Comparison of ENCODE assay signal across 37 cellular contexts in genomic region chr1:168572669-168573068, GRCh38. TPM values are rescaled to one million over a fixed set of nuclear protein-coding genes. Genes with fewer than 3 reads are reported as not detected.
"Had no signal": no experiment of that assay in that cellular context is flagged by ENCODE, and none has a peak within 500 bp of the region (broad histone marks: within the 10 kb centered on the region; RNA-seq: fewer than 3 reads in every experiment).

No MANE protein-coding gene starts in this region.

- DNase-seq: activated CD4-positive, alpha-beta memory T cell treated with anti-CD3 and anti-CD28 coated beads, Interleukin-2, amount 10 ng/mL, durations not matched to agents 7 days and 5 days; activated CD4-positive, alpha-beta T cell treated with anti-CD3 and anti-CD28 coated beads for 1 hour; activated CD4-positive, alpha-beta T cell treated with anti-CD3 and anti-CD28 coated beads for 48 hours; activated CD4-positive, CD25-positive, alpha-beta regulatory T cell; activated effector memory CD4-positive, alpha-beta T cell treated with Interleukin-2 at 50 U/mL for 16 hours; activated naive CD4-positive, alpha-beta T cell treated with anti-CD3 and anti-CD28 coated beads, Interleukin-2, amount 10 ng/mL, durations not matched to agents 7 days and 5 days; activated T-cell treated with anti-CD3 and anti-CD28 coated beads, Interleukin-2, amount 50 U/mL, for 1 hour; amygdala; Kasumi-1; MG63; NCI-H1048; NCI-H1105 treated with DMSO at 0.1 percent for 48 hours; NCI-H1436; NCI-H1694; NCI-H1930; NCI-H2081 treated with DMSO at 0.1 percent for 48 hours; NCI-H226; NCI-H446 treated with DMSO at 0.1 percent for 48 hours; NCI-H524; NCI-H69; NCI-H82; SIG-M5; T-cell; T-helper 17 cell; T-helper 9 cell; WERI-Rb-1 had no signal

- H3K27ac Mint-ChIP-seq: activated CD4-positive, alpha-beta memory T cell treated with anti-CD3 and anti-CD28 coated beads, Interleukin-2, amount 10 ng/mL, durations not matched to agents 7 days and 5 days; activated naive CD4-positive, alpha-beta T cell treated with anti-CD3 and anti-CD28 coated beads, Interleukin-2, amount 10 ng/mL, durations not matched to agents 7 days and 5 days; activated naive CD8-positive, alpha-beta T cell; activated T-helper 1 cell treated with anti-CD3 and anti-CD28 coated beads, Interleukin-12 subunit alpha, Interleukin-12 subunit beta, Interleukin-2, Interleukin-4 antibody, amounts not matched to agents 30 ng/mL and 10 ng/mL and 1 ng/mL, durations not matched to agents 14 hours and 24 hours and 36 hours; T-cell; T-helper 17 cell had no signal

- H3K4me3 Mint-ChIP-seq: activated CD4-positive, alpha-beta memory T cell treated with anti-CD3 and anti-CD28 coated beads, Interleukin-2, amount 10 ng/mL, durations not matched to agents 7 days and 5 days; activated naive CD4-positive, alpha-beta T cell treated with anti-CD3 and anti-CD28 coated beads, Interleukin-2, amount 10 ng/mL, durations not matched to agents 7 days and 5 days; activated naive CD8-positive, alpha-beta T cell; activated T-helper 1 cell treated with anti-CD3 and anti-CD28 coated beads, Interleukin-12 subunit alpha, Interleukin-12 subunit beta, Interleukin-2, Interleukin-4 antibody, amounts not matched to agents 30 ng/mL and 10 ng/mL and 1 ng/mL, durations not matched to agents 14 hours and 24 hours and 36 hours; central memory CD8-positive, alpha-beta T cell; T-cell; T-helper 17 cell had no signal

- H3K27me3 ChIP-seq: ascending aorta, cardiac muscle cell had no signal

- H3K27ac ChIP-seq: ascending aorta, cardiac muscle cell, WERI-Rb-1 had no signal

- H3K9me3 Mint-ChIP-seq: activated CD4-positive, alpha-beta memory T cell treated with anti-CD3 and anti-CD28 coated beads, Interleukin-2, amount 10 ng/mL, durations not matched to agents 7 days and 5 days; activated naive CD4-positive, alpha-beta T cell treated with anti-CD3 and anti-CD28 coated beads, Interleukin-2, amount 10 ng/mL, durations not matched to agents 7 days and 5 days; activated T-helper 1 cell treated with anti-CD3 and anti-CD28 coated beads, Interleukin-12 subunit alpha, Interleukin-12 subunit beta, Interleukin-2, Interleukin-4 antibody, amounts not matched to agents 30 ng/mL and 10 ng/mL and 1 ng/mL, durations not matched to agents 14 hours and 24 hours and 36 hours; central memory CD8-positive, alpha-beta T cell had no signal

- H3K9me3 ChIP-seq: ascending aorta, MG63 had no signal

- H3K36me3 ChIP-seq: ascending aorta, cardiac muscle cell, MG63, WERI-Rb-1 had no signal

- H3K4me1 ChIP-seq: ascending aorta had no signal

- H3K27me3 Mint-ChIP-seq: activated naive CD8-positive, alpha-beta T cell; central memory CD8-positive, alpha-beta T cell; T-cell; T-helper 17 cell had no signal

- ATAC-seq: Panc1, SK-N-SH treated with all-trans-retinoic acid at 6 μM for 48 hours, T-cell, T-helper 17 cell had no signal

- H3K4me3 ChIP-seq: ascending aorta, cardiac muscle cell, MG63 had no signal

- H3K36me3 Mint-ChIP-seq: activated naive CD8-positive, alpha-beta T cell; T-cell had no signal

RNA-seq across cellular contexts. Expression of gene XCL1, which starts 3.7 kb away (rescaled TPM):
- total RNA-seq: ascending aorta, RPMI7951, SK-MEL-5, T-helper 17 cell had no signal

RNA-seq across cellular contexts. Expression of gene XCL2, which starts 28.9 kb away (rescaled TPM):
- total RNA-seq: activated CD4-positive, alpha-beta memory T cell treated with anti-CD3 and anti-CD28 coated beads, Interleukin-2, amount 10 ng/mL, durations not matched to agents 7 days and 5 days; ascending aorta; cardiac muscle cell; chondrocyte; RPMI7951; SK-MEL-5; T-helper 17 cell had no signal
- polyA plus RNA-seq: adipose tissue had no signal
